Comparison of ENCODE assay signal across 1 cellular context in genomic region chr2:45938649-45939511, GRCh38.
TF ChIP-seq lines count a peak whose summit lies in the region.

No MANE protein-coding gene starts in this region.

TF ChIP-seq in HepG2, 621 proteins besides CTCF, POLR2A, EP300 and RAD21 (continued from another document and continues in another):
- TF ChIP-seq ZNF281 (CRISPR knock-in tag; IDR thresholded peaks at IDR 0.05; ENCODE audit: borderline replicate concordance) (peak; percentile 30; the same call in 1 of the 2 replicates), TRAFD1 (CRISPR knock-in tag; IDR thresholded peaks at IDR 0.05; ENCODE audit: borderline replicate concordance) (no peak), ZMYM2 (CRISPR knock-in tag; IDR thresholded peaks at IDR 0.05) (no peak), ZNF121 (CRISPR knock-in tag; IDR thresholded peaks at IDR 0.05) (no peak), GATAD2A (CRISPR knock-in tag; IDR thresholded peaks at IDR 0.05) (peak; percentile 65), POGZ (CRISPR knock-in tag; IDR thresholded peaks at IDR 0.05) (0 out of 2 replicates have a peak, but pooled peaks have one; percentile 19), BCL6 (CRISPR knock-in tag; IDR thresholded peaks at IDR 0.05) (peak; percentile 90), FOXA3 (CRISPR knock-in tag; IDR thresholded peaks at IDR 0.05) (peak; percentile 24; the same call in 1 of the 2 replicates), RXRB (CRISPR knock-in tag; IDR thresholded peaks at IDR 0.05; ENCODE audit: borderline replicate concordance) (peak; percentile 73), FIP1L1 (IDR thresholded peaks at IDR 0.05; ENCODE audit: borderline replicate concordance, insufficient read depth, low read depth, low read length) (no peak), JDP2 (CRISPR knock-in tag; IDR thresholded peaks at IDR 0.05; ENCODE audit: borderline replicate concordance) (no peak), ZBTB26 (CRISPR knock-in tag; IDR thresholded peaks at IDR 0.05; ENCODE audit: borderline replicate concordance) (peak; percentile 20; the same call in 1 of the 2 replicates), HOXA3 (CRISPR knock-in tag; IDR thresholded peaks at IDR 0.05) (peak; percentile 41; the same call in 1 of the 2 replicates), PBX3 (CRISPR knock-in tag; IDR thresholded peaks at IDR 0.05; ENCODE audit: borderline replicate concordance) (no peak), MED1 (CRISPR knock-in tag; IDR thresholded peaks at IDR 0.05) (0 out of 2 replicates have a peak, but pooled peaks have one; percentile 10), KDM5B (CRISPR knock-in tag; IDR thresholded peaks at IDR 0.05; ENCODE audit: borderline replicate concordance) (no peak), RARA (CRISPR knock-in tag; IDR thresholded peaks at IDR 0.05) (peak; percentile 37; the same call in 1 of the 2 replicates), MAFK (conservative IDR thresholded peaks at IDR 0.05 in 1 of 2, IDR thresholded peaks at IDR 0.05 in 1 of 2; ENCODE audit: low read length in 2 of 2) (peak in 1 of 2 experiments; percentile 52; a peak in 3 of 4 replicates), TFDP2 (CRISPR knock-in tag; IDR thresholded peaks at IDR 0.05) (no peak), BRF2 (CRISPR knock-in tag; IDR thresholded peaks at IDR 0.05) (no peak), FOSL2 (CRISPR knock-in tag; IDR thresholded peaks at IDR 0.05) (peak; percentile 98), RFXANK (CRISPR knock-in tag; IDR thresholded peaks at IDR 0.05) (no peak), FOXJ3 (CRISPR knock-in tag; IDR thresholded peaks at IDR 0.05; ENCODE audit: borderline replicate concordance) (no peak), NONO (IDR thresholded peaks at IDR 0.05) (no peak), NONO (CRISPR knock-in tag; conservative IDR thresholded peaks at IDR 0.05) (no peak), KDM2A (CRISPR knock-in tag; IDR thresholded peaks at IDR 0.05; ENCODE audit: borderline replicate concordance, low read depth) (peak; percentile 39; the same call in 1 of the 2 replicates), CBFB (CRISPR knock-in tag; IDR thresholded peaks at IDR 0.05) (no peak), ZNF687 (CRISPR knock-in tag; IDR thresholded peaks at IDR 0.05) (peak; percentile 36; the same call in 1 of the 2 replicates), ZNF850 (CRISPR knock-in tag; conservative IDR thresholded peaks at IDR 0.05) (no peak), TP53 (CRISPR knock-in tag; conservative IDR thresholded peaks at IDR 0.05) (no peak), ZNF33B (CRISPR knock-in tag; IDR thresholded peaks at IDR 0.05) (no peak), KLF11 (CRISPR knock-in tag; IDR thresholded peaks at IDR 0.05) (no peak), MTF2 (CRISPR knock-in tag; IDR thresholded peaks at IDR 0.05; ENCODE audit: borderline replicate concordance) (0 out of 2 replicates have a peak, but pooled peaks have one; percentile 32), E2F5 (CRISPR knock-in tag; conservative IDR thresholded peaks at IDR 0.05) (no peak), TEAD3 (CRISPR knock-in tag; optimal IDR thresholded peaks at IDR 0.05; ENCODE audit: borderline replicate concordance) (peak; percentile 92), PHF21A (CRISPR knock-in tag; IDR thresholded peaks at IDR 0.05) (0 out of 2 replicates have a peak, but pooled peaks have one; percentile 41), ZNF549 (CRISPR knock-in tag; IDR thresholded peaks at IDR 0.05) (no peak), HMG20A (CRISPR knock-in tag; IDR thresholded peaks at IDR 0.05; ENCODE audit: borderline replicate concordance) (peak; percentile 33; the same call in 1 of the 2 replicates), HOXA5 (CRISPR knock-in tag; IDR thresholded peaks at IDR 0.05) (no peak), FOXK1 (CRISPR knock-in tag; IDR thresholded peaks at IDR 0.05; ENCODE audit: borderline replicate concordance, low read depth) (no peak), ARID3A (IDR thresholded peaks at IDR 0.05; ENCODE audit: low read depth, low read length) (0 out of 2 replicates have a peak, but pooled peaks have one; percentile 38), ATF7 (IDR thresholded peaks at IDR 0.05) (peak; percentile 20; the same call in 1 of the 2 replicates), ATF7 (CRISPR knock-in tag; IDR thresholded peaks at IDR 0.05) (0 out of 2 replicates have a peak, but pooled peaks have one; percentile 22), ZBTB33 (CRISPR knock-in tag; IDR thresholded peaks at IDR 0.05) (0 out of 2 replicates have a peak, but pooled peaks have one; percentile 57)
